In the genomic region with DNA sequence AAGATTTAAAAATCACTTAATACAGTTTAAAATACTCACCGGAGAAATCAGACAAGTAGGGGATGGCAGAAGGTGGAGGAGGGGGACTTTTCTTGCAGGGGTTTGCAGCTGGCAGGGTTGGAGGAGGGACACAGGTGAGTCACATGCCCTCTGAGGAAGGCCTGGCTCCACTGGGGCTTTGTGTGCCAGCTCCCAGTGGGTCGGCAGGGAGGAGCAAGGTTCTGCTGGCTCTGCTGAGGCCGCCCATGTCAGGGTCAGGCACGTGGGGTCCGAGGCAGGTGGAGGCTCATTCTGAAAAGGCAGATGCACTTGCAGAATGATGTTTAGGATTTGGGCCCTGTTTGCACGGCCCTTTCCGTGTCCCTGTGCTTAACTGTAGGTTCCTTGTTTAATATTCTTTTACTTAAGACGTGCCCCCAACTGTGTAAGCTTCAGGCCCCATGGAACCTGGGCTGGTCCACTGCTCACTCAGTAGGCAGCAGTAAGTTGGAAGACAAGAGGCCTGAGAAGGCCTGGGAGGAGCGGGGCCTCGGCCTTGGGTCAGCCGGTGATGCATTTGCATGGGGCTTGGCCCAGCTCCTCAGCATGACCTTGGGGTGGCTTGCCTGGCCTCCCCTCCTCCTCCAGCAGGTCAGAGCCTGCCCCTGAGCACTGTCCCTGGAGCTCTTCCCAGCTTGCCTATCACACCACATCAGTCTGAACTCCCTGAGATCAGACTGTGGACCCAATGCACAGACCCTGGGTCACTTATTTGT, we compare ENCODE assay signal across 28 cellular contexts.
"Had no signal": no experiment of that assay in that cellular context is flagged by ENCODE, and none has a peak within 500 bp of the region (broad histone marks: within the 10 kb centered on the region; RNA-seq: fewer than 3 reads in every experiment).

No MANE protein-coding gene starts in this region.

- H3K4me1 Mint-ChIP-seq: activated naive CD8-positive, alpha-beta T cell treated with anti-CD3 and anti-CD28 coated beads, Interleukin-2, amount 50 U/mL, for 24 hours had no signal

- H3K4me3 Mint-ChIP-seq: activated CD8-positive, alpha-beta T cell treated with anti-CD3 and anti-CD28 coated beads, Interleukin-2, amount 10 ng/mL, durations not matched to agents 7 days and 5 days; activated naive CD8-positive, alpha-beta T cell treated with anti-CD3 and anti-CD28 coated beads, Interleukin-2, amount 50 U/mL, for 24 hours; activated T-cell treated with anti-CD3 and anti-CD28 coated beads, Interleukin-2, amount 50 U/mL, for 24 hours; activated T-helper 1 cell treated with anti-CD3 and anti-CD28 coated beads, Interleukin-12 subunit alpha, Interleukin-12 subunit beta, Interleukin-2, Interleukin-4 antibody, amounts not matched to agents 30 ng/mL and 10 ng/mL and 1 ng/mL, durations not matched to agents 14 hours and 24 hours and 36 hours had no signal

- H3K9me3 ChIP-seq: SJCRH30, SK-N-SH had no signal

- H3K27ac ChIP-seq: brain microvascular endothelial cell, cardiac muscle cell, WERI-Rb-1 had no signal

- ATAC-seq: activated CD8-positive, alpha-beta T cell treated with anti-CD3 and anti-CD28 coated beads, Interleukin-2, amount 10 ng/mL, durations not matched to agents 7 days and 5 days; activated naive CD4-positive, alpha-beta T cell treated with anti-CD3 and anti-CD28 coated beads, Interleukin-2, amount 50 U/mL, for 72 hours; activated naive CD8-positive, alpha-beta T cell treated with anti-CD3 and anti-CD28 coated beads, Interleukin-2, amount 50 U/mL, for 24 hours had no signal

- H3K27ac Mint-ChIP-seq: activated CD8-positive, alpha-beta T cell treated with anti-CD3 and anti-CD28 coated beads, Interleukin-2, amount 10 ng/mL, durations not matched to agents 7 days and 5 days; activated naive CD4-positive, alpha-beta T cell treated with anti-CD3 and anti-CD28 coated beads, Interleukin-2, amount 50 U/mL, for 72 hours; activated naive CD8-positive, alpha-beta T cell treated with anti-CD3 and anti-CD28 coated beads, Interleukin-2, amount 50 U/mL, for 24 hours; activated T-cell treated with anti-CD3 and anti-CD28 coated beads, Interleukin-2, amount 50 U/mL, for 24 hours; activated T-helper 1 cell treated with anti-CD3 and anti-CD28 coated beads, Interleukin-12 subunit alpha, Interleukin-12 subunit beta, Interleukin-2, Interleukin-4 antibody, amounts not matched to agents 30 ng/mL and 10 ng/mL and 1 ng/mL, durations not matched to agents 14 hours and 24 hours and 36 hours had no signal

- H3K4me2 ChIP-seq: SK-N-SH had no signal

- H3K9me3 Mint-ChIP-seq: activated naive CD4-positive, alpha-beta T cell treated with anti-CD3 and anti-CD28 coated beads, Interleukin-2, amount 50 U/mL, for 72 hours; activated naive CD8-positive, alpha-beta T cell treated with anti-CD3 and anti-CD28 coated beads, Interleukin-2, amount 50 U/mL, for 24 hours; activated T-cell treated with anti-CD3 and anti-CD28 coated beads, Interleukin-2, amount 50 U/mL, for 24 hours; activated T-helper 1 cell treated with anti-CD3 and anti-CD28 coated beads, Interleukin-12 subunit alpha, Interleukin-12 subunit beta, Interleukin-2, Interleukin-4 antibody, amounts not matched to agents 30 ng/mL and 10 ng/mL and 1 ng/mL, durations not matched to agents 14 hours and 24 hours and 36 hours had no signal

- DNase-seq: activated CD4-positive, alpha-beta T cell treated with anti-CD3 and anti-CD28 coated beads for 48 hours; activated CD4-positive, alpha-beta T cell treated with anti-CD3 and anti-CD28 coated beads, Interleukin-2, amount 50 U/mL, for 4 hours; activated CD4-positive, CD25-positive, alpha-beta regulatory T cell treated with anti-CD3 and anti-CD28 coated beads, Interleukin-2, amount 50 U/mL, for 72 hours; activated CD8-positive, alpha-beta memory T cell treated with anti-CD3 and anti-CD28 coated beads, Interleukin-2, amount 50 U/mL, for 48 hours; activated CD8-positive, alpha-beta T cell treated with anti-CD3 and anti-CD28 coated beads, Interleukin-2, amount 10 ng/mL, durations not matched to agents 7 days and 5 days; activated effector memory CD4-positive, alpha-beta T cell treated with Interleukin-2 at 50 U/mL for 16 hours; activated naive CD4-positive, alpha-beta T cell treated with Interleukin-2 at 50 U/mL for 16 hours; activated naive CD8-positive, alpha-beta T cell treated with anti-CD3 and anti-CD28 coated beads, Interleukin-2, amount 50 U/mL, for 24 hours; activated T-cell treated with anti-CD3 and anti-CD28 coated beads, Interleukin-2, amount 50 U/mL, for 24 hours; amygdala; brain microvascular endothelial cell; IMR-90; Kasumi-1; KBM-7; NCI-H146; NCI-H187 treated with DMSO at 0.1 percent for 48 hours; NCI-H2171; NCI-H2227 treated with DMSO at 0.1 percent for 48 hours; NCI-H526; NCI-H774; Right ventricle myocardium superior; SJCRH30; SK-N-SH; T-helper 1 cell; WERI-Rb-1 had no signal

- H3K36me3 Mint-ChIP-seq: activated naive CD4-positive, alpha-beta T cell treated with anti-CD3 and anti-CD28 coated beads, Interleukin-2, amount 50 U/mL, for 72 hours had no signal

- H3K9ac ChIP-seq: SK-N-SH had no signal

- H3K36me3 ChIP-seq: brain microvascular endothelial cell, cardiac muscle cell, SJCRH30, WERI-Rb-1 had no signal

- H3K4me3 ChIP-seq: cardiac muscle cell, SJCRH30 had no signal

- H3K27me3 ChIP-seq: brain microvascular endothelial cell, cardiac muscle cell, SJCRH30 had no signal
